Comparison of ENCODE assay signal across 8 cellular contexts in the genomic region with DNA sequence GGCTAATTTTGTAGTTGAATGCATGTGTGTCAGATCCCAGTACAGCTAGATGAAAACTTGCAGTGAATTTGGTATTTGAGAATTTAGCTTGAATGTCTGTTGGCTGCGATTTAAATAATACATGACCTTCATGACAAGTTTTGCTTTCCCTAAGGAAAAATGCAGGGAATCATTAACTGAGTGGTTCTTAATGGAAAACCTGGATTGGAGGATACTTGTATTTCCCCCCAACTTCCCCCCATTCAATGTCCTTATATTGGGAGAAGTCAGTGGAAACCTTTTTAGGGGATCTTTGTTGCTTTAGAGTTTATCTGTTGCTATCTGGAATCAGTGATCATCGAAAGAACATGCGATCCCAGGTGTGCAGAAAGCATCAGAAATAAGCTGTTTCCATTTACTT. TPM values are rescaled to one million over a fixed set of nuclear protein-coding genes. Genes with fewer than 3 reads are reported as not detected.
DNase-seq lines count a peak whose midpoint lies in the region; ATAC-seq and TF ChIP-seq lines count a peak whose summit lies in the region.
"Not testable (repeated sequence)": the region's sequence is repeated elsewhere in the genome, so short reads cannot be mapped to it uniquely, and the experiment has no call there.

No MANE protein-coding gene starts in this region.

- not testable (repeated sequence) for H3K9ac ChIP-seq in smooth muscle cell (ENCODE audit: low read depth)

- H3K4me3 Mint-ChIP-seq in CD4-positive, CD25-positive, alpha-beta regulatory T cell, result peak overlapping the region; percentile 70 to 95 (median 80)
- H3K4me3 Mint-ChIP-seq in activated CD4-positive, alpha-beta T cell treated with anti-CD3 and anti-CD28 coated beads, Interleukin-2, amount 10 ng/mL, durations not matched to agents 24 days and 14 days, result peak overlapping the region; percentile 61
- H3K4me3 Mint-ChIP-seq in activated naive CD4-positive, alpha-beta T cell treated with anti-CD3 and anti-CD28 coated beads, Interleukin-2, amount 50 U/mL, for 24 hours, result peak overlapping the region; percentile 69
- peak overlapping the region; percentile 68 for H3K4me3 Mint-ChIP-seq in central memory CD8-positive, alpha-beta T cell
- peak overlapping the region in 9 of 10 donors; percentile 43 to 81 (median 64) for H3K4me3 Mint-ChIP-seq in naive thymus-derived CD4-positive, alpha-beta T cell

- not testable (repeated sequence) for H3K79me2 ChIP-seq in smooth muscle cell (ENCODE audit: low read depth)

- intact Hi-C loops in activated CD4-positive, alpha-beta T cell treated with anti-CD3 and anti-CD28 coated beads, Interleukin-2, amount 10 ng/mL, durations not matched to agents 24 days and 14 days (cut with micrococcal nuclease); naive thymus-derived CD4-positive, alpha-beta T cell (cut with micrococcal nuclease): not testable (repeated sequence)

- POLR2A ChIA-PET in HEK293 (lab: Yijun Ruan, JAX), result interaction anchor here (1.2 kb wide), 2 partner anchors 85 to 146 kb away, joined by 3 to 4 read pairs; a partner anchor contains a TSS
- POLR2A ChIA-PET in naive thymus-derived CD4-positive, alpha-beta T cell (lab: Charles Lee), result not testable (repeated sequence)

- ATAC-seq in CD4-positive, CD25-positive, alpha-beta regulatory T cell (ENCODE audit: low read depth in 2 of 2); central memory CD8-positive, alpha-beta T cell (replicated peaks; ENCODE audit: extremely low read depth, poor library complexity, severe bottlenecking); naive thymus-derived CD4-positive, alpha-beta T cell: not testable (repeated sequence)

- H3K36me3 Mint-ChIP-seq in CD4-positive, CD25-positive, alpha-beta regulatory T cell; activated CD4-positive, alpha-beta T cell treated with anti-CD3 and anti-CD28 coated beads, Interleukin-2, amount 10 ng/mL, durations not matched to agents 24 days and 14 days (ENCODE audit: low read depth); activated naive CD4-positive, alpha-beta T cell treated with anti-CD3 and anti-CD28 coated beads, Interleukin-2, amount 50 U/mL, for 24 hours; central memory CD8-positive, alpha-beta T cell (ENCODE audit: insufficient read depth); naive thymus-derived CD4-positive, alpha-beta T cell: not testable (repeated sequence)

- WGBS in smooth muscle cell (ENCODE audit: low lambda C conversion rate), result 89% methylated on average over 3 of the region's 3 CpGs

- H2AFZ ChIP-seq in smooth muscle cell (ENCODE audit: low read depth), result not testable (repeated sequence)

- H3K27me3 ChIP-seq in CD4-positive, CD25-positive, alpha-beta regulatory T cell (ENCODE audit: control insufficient read depth, insufficient read depth, low read length); naive thymus-derived CD4-positive, alpha-beta T cell (ENCODE audit: control insufficient read depth in 2 of 2, insufficient read depth in 2 of 2, low read length in 2 of 2); smooth muscle cell (ENCODE audit: low read depth): not testable (repeated sequence)

- not testable (repeated sequence) for H3K4me3 ChIP-seq in CD4-positive, CD25-positive, alpha-beta regulatory T cell (ENCODE audit: low read depth, low read length); naive thymus-derived CD4-positive, alpha-beta T cell (ENCODE audit: low read length); smooth muscle cell
- peak overlapping the region; percentile 29 for H3K4me3 ChIP-seq in HEK293 (ENCODE audit: low read depth, low read length)
- peak overlapping the region; percentile 43 for H3K4me3 ChIP-seq in fibroblast of the aortic adventitia (ENCODE audit: low read depth, low read length)

- H4K20me1 ChIP-seq in smooth muscle cell (ENCODE audit: low read depth), result not testable (repeated sequence)

- not testable (repeated sequence) for DNase-seq in CD4-positive, CD25-positive, alpha-beta regulatory T cell; activated CD4-positive, alpha-beta T cell treated with anti-CD3 and anti-CD28 coated beads, Interleukin-2, amount 10 ng/mL, durations not matched to agents 24 days and 14 days; central memory CD8-positive, alpha-beta T cell (ENCODE audit: low spot score in 2 of 2); naive thymus-derived CD4-positive, alpha-beta T cell; smooth muscle cell (lab: John Stamatoyannopoulos, UW; ENCODE audit: unreplicated experiment)
- DNase-seq in fibroblast of the aortic adventitia (ENCODE audit: low read depth), result peak; percentile 11

- H3K4me1 Mint-ChIP-seq in CD4-positive, CD25-positive, alpha-beta regulatory T cell, result peaks cover 16 to 27% (median 22%) of the 10 kb centered on the region in 4 donors
- H3K4me1 Mint-ChIP-seq in activated CD4-positive, alpha-beta T cell treated with anti-CD3 and anti-CD28 coated beads, Interleukin-2, amount 10 ng/mL, durations not matched to agents 24 days and 14 days, result peaks cover 16% of the 10 kb centered on the region
- peaks cover 21% of the 10 kb centered on the region for H3K4me1 Mint-ChIP-seq in activated naive CD4-positive, alpha-beta T cell treated with anti-CD3 and anti-CD28 coated beads, Interleukin-2, amount 50 U/mL, for 24 hours
- peaks cover 37% of the 10 kb centered on the region for H3K4me1 Mint-ChIP-seq in central memory CD8-positive, alpha-beta T cell
- peaks cover 8 to 23% (median 18%) of the 10 kb centered on the region in 7 donors for H3K4me1 Mint-ChIP-seq in naive thymus-derived CD4-positive, alpha-beta T cell

- H3K4me1 ChIP-seq in CD4-positive, CD25-positive, alpha-beta regulatory T cell (ENCODE audit: control insufficient read depth, insufficient read depth, low read length, poor library complexity, severe bottlenecking), result peaks cover 12% of the 10 kb centered on the region
- not testable (repeated sequence) for H3K4me1 ChIP-seq in HEK293 (ENCODE audit: control insufficient read depth, insufficient read depth, low read length); naive thymus-derived CD4-positive, alpha-beta T cell (ENCODE audit: control insufficient read depth in 2 of 2, insufficient read depth in 2 of 2, low read length in 2 of 2); smooth muscle cell (ENCODE audit: low read depth)

- H3F3A ChIP-seq in smooth muscle cell (ENCODE audit: low read depth), result not testable (repeated sequence)

- peak overlapping the region; percentile 40 for H3K4me2 ChIP-seq in smooth muscle cell

- H3K27ac Mint-ChIP-seq in CD4-positive, CD25-positive, alpha-beta regulatory T cell, result peak overlapping the region; percentile 20 to 97 (median 72)
- not testable (repeated sequence) for H3K27ac Mint-ChIP-seq in activated CD4-positive, alpha-beta T cell treated with anti-CD3 and anti-CD28 coated beads, Interleukin-2, amount 10 ng/mL, durations not matched to agents 24 days and 14 days; activated naive CD4-positive, alpha-beta T cell treated with anti-CD3 and anti-CD28 coated beads, Interleukin-2, amount 50 U/mL, for 24 hours
- peak overlapping the region; percentile 91 for H3K27ac Mint-ChIP-seq in central memory CD8-positive, alpha-beta T cell (ENCODE audit: low read depth)
- peak overlapping the region in 4 of 9 donors; percentile 29 to 94 (median 65) for H3K27ac Mint-ChIP-seq in naive thymus-derived CD4-positive, alpha-beta T cell

- not testable (repeated sequence) for H3K9me3 Mint-ChIP-seq in CD4-positive, CD25-positive, alpha-beta regulatory T cell; activated CD4-positive, alpha-beta T cell treated with anti-CD3 and anti-CD28 coated beads, Interleukin-2, amount 10 ng/mL, durations not matched to agents 24 days and 14 days; activated naive CD4-positive, alpha-beta T cell treated with anti-CD3 and anti-CD28 coated beads, Interleukin-2, amount 50 U/mL, for 24 hours; central memory CD8-positive, alpha-beta T cell; naive thymus-derived CD4-positive, alpha-beta T cell

- TF ChIP-seq CTCF in HEK293 (tag by site-specific recombination; IDR thresholded peaks at IDR 0.05); fibroblast of the aortic adventitia (IDR thresholded peaks at IDR 0.05; ENCODE audit: insufficient read depth, low read length); smooth muscle cell (IDR thresholded peaks at IDR 0.05; ENCODE audit: borderline replicate concordance, insufficient read depth, poor library complexity, severe bottlenecking): not testable (repeated sequence)

- not testable (repeated sequence) for H3K9me3 ChIP-seq in CD4-positive, CD25-positive, alpha-beta regulatory T cell (ENCODE audit: control insufficient read depth in 2 of 2, low read length in 2 of 2); HEK293 (ENCODE audit: control insufficient read depth, insufficient read depth, low read depth, low read length); naive thymus-derived CD4-positive, alpha-beta T cell (ENCODE audit: control insufficient read depth in 2 of 3, low read length in 3 of 3); smooth muscle cell (replicated peaks; ENCODE audit: low read depth)

- H3K27ac ChIP-seq in CD4-positive, CD25-positive, alpha-beta regulatory T cell (ENCODE audit: insufficient read depth, low read length, poor library complexity, severe bottlenecking); naive thymus-derived CD4-positive, alpha-beta T cell (ENCODE audit: low read depth, low read length); smooth muscle cell (ENCODE audit: low read depth): not testable (repeated sequence)
- peak overlapping the region; percentile 53; the same call in 1 of the 2 replicates for H3K27ac ChIP-seq in HEK293 (ENCODE audit: extremely low read depth, low read depth, low read length)

- not testable (repeated sequence) for H3K36me3 ChIP-seq in CD4-positive, CD25-positive, alpha-beta regulatory T cell (ENCODE audit: control insufficient read depth, insufficient read depth, low read length); HEK293 (ENCODE audit: control insufficient read depth in 2 of 2, insufficient read depth in 1 of 2, low read length in 2 of 2); naive thymus-derived CD4-positive, alpha-beta T cell (ENCODE audit: control insufficient read depth in 2 of 3, insufficient read depth in 3 of 3, low read length in 3 of 3); smooth muscle cell (ENCODE audit: low read depth)

- not testable (repeated sequence) for H3K27me3 Mint-ChIP-seq in CD4-positive, CD25-positive, alpha-beta regulatory T cell; activated naive CD4-positive, alpha-beta T cell treated with anti-CD3 and anti-CD28 coated beads, Interleukin-2, amount 50 U/mL, for 24 hours; central memory CD8-positive, alpha-beta T cell
- peaks cover 22% of the 10 kb centered on the region for H3K27me3 Mint-ChIP-seq in activated CD4-positive, alpha-beta T cell treated with anti-CD3 and anti-CD28 coated beads, Interleukin-2, amount 10 ng/mL, durations not matched to agents 24 days and 14 days
- peaks cover 0 to 31% (median 0%) of the 10 kb centered on the region in 5 donors for H3K27me3 Mint-ChIP-seq in naive thymus-derived CD4-positive, alpha-beta T cell

- CTCF ChIA-PET in HEK293 (lab: Yijun Ruan, JAX); naive thymus-derived CD4-positive, alpha-beta T cell (lab: Charles Lee): not testable (repeated sequence)

RNA-seq across cellular contexts. Expression of a gene that starts 39.2 kb away (rescaled TPM):
- total RNA-seq in CD4-positive, CD25-positive, alpha-beta regulatory T cell, result 3.8 TPM
- 10 to 100 TPM in 3 of 4 donors, 1 to 10 TPM in 1; 9.4 to 17.8 (median 11.3) TPM for polyA plus RNA-seq in CD4-positive, CD25-positive, alpha-beta regulatory T cell
- total RNA-seq in activated CD4-positive, alpha-beta T cell treated with anti-CD3 and anti-CD28 coated beads, Interleukin-2, amount 10 ng/mL, durations not matched to agents 24 days and 14 days, result 10.2 and 10.6 TPM in 2 replicates
- total RNA-seq in fibroblast of the aortic adventitia (ENCODE audit: low replicate concordance), result 10.1 and 10.7 TPM in 2 replicates
- total RNA-seq in naive thymus-derived CD4-positive, alpha-beta T cell, result 10 to 100 TPM in 1 of 5 experiments, 1 to 10 TPM in 4; 3.4 to 18.7 (median 3.6) TPM
- 1 to 10 TPM; 2.0 to 2.2 TPM for polyA plus RNA-seq in naive thymus-derived CD4-positive, alpha-beta T cell
- 5.2 and 9.7 TPM in 2 replicates for total RNA-seq in smooth muscle cell
- 17.9 and 25.4 TPM in 2 replicates for polyA plus RNA-seq in smooth muscle cell
